In the genomic region with DNA sequence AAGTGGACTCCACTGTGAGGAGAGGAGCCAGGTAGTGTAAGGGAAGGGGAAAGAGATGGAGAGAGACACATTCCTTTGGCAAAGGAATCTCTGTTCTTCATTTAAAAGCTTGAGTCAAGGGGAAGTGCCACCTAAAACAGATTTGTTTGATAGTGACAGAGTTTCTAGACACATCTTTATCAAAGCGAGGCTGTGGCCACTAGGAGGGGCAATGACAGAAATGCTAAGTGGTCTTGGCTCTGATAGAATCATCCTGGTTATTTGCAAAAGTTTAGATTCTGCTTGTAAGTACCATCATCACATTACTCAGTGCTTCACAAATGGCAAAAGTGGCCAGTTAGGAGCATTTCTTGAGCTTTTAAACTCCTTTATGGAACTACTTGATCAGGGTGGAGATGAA, we compare ENCODE assay signal across 1 cellular context.
TF ChIP-seq lines count a peak whose summit lies in the region.

No MANE protein-coding gene starts in this region.

TF ChIP-seq in GM23338, 12 proteins besides CTCF, POLR2A, EP300 and RAD21 (continued from another document):
- TF ChIP-seq ZNF462 (CRISPR knock-in tag; IDR thresholded peaks at IDR 0.05), result no peak
- no peak for TF ChIP-seq ETS1 (IDR thresholded peaks at IDR 0.05)
- TF ChIP-seq REST (IDR thresholded peaks at IDR 0.05; ENCODE audit: unreplicated experiment), result no peak
- no peak for TF ChIP-seq STAT1 (IDR thresholded peaks at IDR 0.05; ENCODE audit: unreplicated experiment)
